In the genomic region with DNA sequence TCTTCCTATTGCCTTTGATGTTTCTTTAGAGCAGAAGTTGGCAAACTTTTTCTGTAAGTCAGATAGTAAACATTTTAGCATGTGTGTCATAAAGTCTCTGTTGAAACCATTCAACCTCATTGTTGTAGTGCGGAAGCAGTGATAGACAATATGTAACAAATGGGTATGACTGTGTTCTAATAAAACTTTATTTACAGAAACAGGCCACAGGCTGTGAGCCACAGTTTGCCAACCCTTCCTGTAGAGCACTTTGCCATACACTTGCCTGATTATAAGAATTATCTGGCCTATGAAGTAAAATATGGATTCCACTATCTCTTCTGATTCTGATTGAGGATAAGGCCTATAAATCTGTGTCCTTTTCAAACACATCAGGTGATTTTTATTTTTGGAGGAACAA, we compare ENCODE assay signal across 2 cellular contexts.
TF ChIP-seq lines count a peak whose summit lies in the region.

No MANE protein-coding gene starts in this region.

TF ChIP-seq in HepG2, 621 proteins besides CTCF, POLR2A, EP300 and RAD21:
- TF ChIP-seq ZBTB40 (IDR thresholded peaks at IDR 0.05) (peak; percentile 7; the same call in 1 of the 2 replicates), ZBTB40 (CRISPR knock-in tag; IDR thresholded peaks at IDR 0.05) (peak; percentile 64; the same call in 1 of the 2 replicates), MLX (CRISPR knock-in tag; IDR thresholded peaks at IDR 0.05) (no peak), KLF16 (CRISPR knock-in tag; IDR thresholded peaks at IDR 0.05) (no peak), ZFP36L2 (CRISPR knock-in tag; IDR thresholded peaks at IDR 0.05) (no peak), ZNF232 (CRISPR knock-in tag; IDR thresholded peaks at IDR 0.05; ENCODE audit: borderline replicate concordance) (no peak), ZNF567 (CRISPR knock-in tag; IDR thresholded peaks at IDR 0.05; ENCODE audit: borderline replicate concordance) (no peak), PLRG1 (conservative IDR thresholded peaks at IDR 0.05) (no peak), ZNF572 (CRISPR knock-in tag; IDR thresholded peaks at IDR 0.05) (no peak)

TF ChIP-seq in endothelial cell of umbilical vein, 7 proteins besides CTCF, POLR2A, EP300 and RAD21 (continued from another document):
- TF ChIP-seq GATA2 (IDR thresholded peaks at IDR 0.05; ENCODE audit: insufficient read depth, insufficient read length, low read depth, low read length) = no peak
- no peak for TF ChIP-seq MYC (IDR thresholded peaks at IDR 0.05; ENCODE audit: low read depth, low read length)
